ENCODE assay signal across 10 cellular contexts in the genomic region with DNA sequence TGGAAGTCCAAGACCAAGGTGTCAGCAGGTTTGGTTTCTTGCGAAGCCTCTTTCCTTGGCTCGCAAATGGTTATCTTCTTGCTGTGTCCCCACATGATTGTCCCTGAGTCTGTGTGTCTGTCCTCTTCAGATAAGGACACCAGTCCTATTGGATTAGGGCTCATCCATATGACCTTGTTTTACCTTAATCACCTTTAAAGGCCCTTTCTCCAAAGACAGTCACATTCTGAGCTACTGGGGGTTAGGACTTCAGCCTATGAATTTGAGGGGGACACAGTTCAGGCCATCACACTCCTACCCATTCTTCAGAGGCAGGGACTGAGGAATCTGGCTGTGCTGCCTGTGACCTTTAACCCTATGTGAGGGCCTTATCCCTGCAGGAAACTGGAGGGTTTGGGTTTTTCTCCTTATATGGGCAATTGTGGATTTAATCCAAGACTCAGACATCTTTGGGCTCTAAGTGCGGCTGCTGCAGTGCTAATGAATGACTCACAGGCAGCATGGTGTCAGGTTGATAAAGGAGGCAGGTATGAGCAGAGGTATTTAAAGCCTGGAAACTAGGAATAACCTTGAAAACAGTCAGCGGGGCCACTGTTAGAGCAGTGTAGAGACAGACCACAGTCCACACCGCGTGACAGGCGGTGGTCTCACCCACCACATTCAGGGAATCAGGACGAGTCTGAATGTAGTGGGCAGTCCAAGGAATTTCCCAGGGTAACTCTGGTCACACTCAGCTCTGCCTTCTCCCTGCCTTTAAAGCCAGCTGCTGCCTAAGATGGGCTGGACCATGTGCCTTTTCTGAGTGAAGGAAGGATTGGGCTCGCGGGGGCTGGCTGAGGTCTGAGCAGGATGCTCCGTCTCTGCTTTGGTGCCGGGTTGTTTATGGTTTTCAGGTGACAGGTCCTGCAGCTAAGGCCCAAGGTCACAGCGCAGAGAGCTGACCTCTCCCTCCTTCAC. TPM values are rescaled to one million over a fixed set of nuclear protein-coding genes. Genes with fewer than 3 reads are reported as not detected.
A peak's percentile ranks its signal among the peaks of the same experiment; 100 is the strongest.
DNase-seq lines count a peak whose midpoint lies in the region; ATAC-seq, FAIRE-seq and TF ChIP-seq lines count a peak whose summit lies in the region.
"Had no signal": no experiment of that assay in that cellular context is flagged by ENCODE, and none has a peak within 500 bp of the region (broad histone marks: within the 10 kb centered on the region; RNA-seq: fewer than 3 reads in every experiment).

No MANE protein-coding gene starts in this region.

- POLR2A ChIA-PET in A549 (lab: Yijun Ruan, JAX) (interaction anchor here (0.5 to 1.9 kb wide), 3 partner anchors 10 to 104 kb away, joined by 3 to 4 read pairs (median 4); partner anchors contain the start of genes DDX54, RITA1, SLC8B1 and TPCN1), HepG2 (lab: Yijun Ruan, JAX) (interaction anchor here (1.1 to 3.7 kb wide), 13 partner anchors 8 to 46 kb away, joined by 3 to 55 read pairs (median 7); partner anchors contain the start of genes DDX54, RITA1 and TPCN1)

- H3K4me1 ChIP-seq in A549 = peaks cover 17% of the 10 kb centered on the region; the same call in 2 of the 3 replicates
- H3K4me1 ChIP-seq in HepG2 (ENCODE audit: insufficient read depth, low read length) = peaks cover 68% of the 10 kb centered on the region

- CTCF ChIA-PET in A549 (lab: Yijun Ruan, JAX) = interaction anchor here (0.6 to 1.2 kb wide), 3 partner anchors 10 to 214 kb away, joined by 3 to 4 read pairs (median 3); no protein-coding TSS in a partner anchor
- CTCF ChIA-PET in HepG2 (lab: Yijun Ruan, JAX; ENCODE audit: low intra/inter-chr PET ratio, low total read pairs) = no interaction called here

- intact Hi-C loops in HepG2 (cut with micrococcal nuclease; ENCODE audit: unreplicated experiment) = loop anchor here (2.0 kb wide), 1 partner anchor 13 kb away; no protein-coding TSS in a partner anchor

- ATAC-seq in A549 = peak in 1 of 2 experiments; percentile 29; a peak in 2 of 6 replicates
- peak; percentile 57 for ATAC-seq in HepG2

- H2AFZ ChIP-seq in HepG2 (ENCODE audit: low read length) = no peak overlapping the region

- H4K20me1 ChIP-seq in HepG2 (ENCODE audit: insufficient read depth, low read length) = no peaks in the 10 kb centered on the region

- FAIRE-seq in A549 (lab: Jason Lieb, UNC) (no peak), HepG2 (lab: Jason Lieb, UNC) (peak; percentile 40)
- FAIRE-seq: TTC549 had no signal

- peak in 1 of 2 experiments; percentile 36 for DNase-seq in A549 (ENCODE audit: low read depth in 1 of 2, low spot score in 1 of 2)
- DNase-seq in HK-2 (ENCODE audit: unreplicated experiment) = peak; percentile 80
- peak; percentile 75 for DNase-seq in brain microvascular endothelial cell
- DNase-seq in HepG2 (ENCODE audit: low spot score) = peak; percentile 79
- DNase-seq in activated CD8-positive, alpha-beta memory T cell treated with anti-CD3 and anti-CD28 coated beads for 24 hours = no peak
- no peak for DNase-seq in COR-L47 (lab: John Stamatoyannopoulos, UW)
- no peak for DNase-seq in cerebellar nuclear complex (lab: John Stamatoyannopoulos, UW)
- DNase-seq in activated CD8-positive, alpha-beta memory T cell treated with anti-CD3 and anti-CD28 coated beads, Interleukin-2, amount 50 U/mL, for 48 hours = no peak

- peaks cover 40% of the 10 kb centered on the region for H3K36me3 ChIP-seq in brain microvascular endothelial cell (replicated peaks)
- H3K36me3 ChIP-seq in HepG2 (replicated peaks in 1 of 2; ENCODE audit: control insufficient read depth in 1 of 2, insufficient read depth in 2 of 2, low read length in 2 of 2) = peaks cover 7 to 11% of the 10 kb centered on the region in 2 experiments; a peak in 3 of 5 replicates

- H3K27ac ChIP-seq in A549 (peak overlapping the region in 1 of 2 experiments; percentile 17; a peak in 3 of 6 replicates), brain microvascular endothelial cell (peak overlapping the region; percentile 71), HepG2 (ENCODE audit: extremely low read length, insufficient read depth, low read length) (peak overlapping the region; percentile 73)

- TF ChIP-seq CTCF in A549 (IDR thresholded peaks at IDR 0.05) (no peak), brain microvascular endothelial cell (IDR thresholded peaks at IDR 0.05; ENCODE audit: low read depth, low read length, missing control alignments) (no peak), HepG2 (CRISPR knock-in tag; IDR thresholded peaks at IDR 0.05) (no peak)

- H3K9ac ChIP-seq in HepG2 (ENCODE audit: insufficient read depth, low read depth, low read length) = 0 out of 2 replicates have a peak overlapping the region, but pooled peaks have one; percentile 16

- 91% methylated on average over 13 of the region's 13 CpGs for WGBS in A549 (ENCODE audit: missing lambda C conversion rate)
- 66% methylated on average over 12 of the region's 13 CpGs for whole genome bisulfite sequencing in HepG2 (ENCODE audit: low lambda C conversion rate)

- no peaks in the 10 kb centered on the region for H3K79me2 ChIP-seq in HepG2 (ENCODE audit: insufficient read depth, low read length)

- H3K4me2 ChIP-seq in A549 (no peak overlapping the region), HepG2 (ENCODE audit: low read depth, low read length) (no peak overlapping the region)

- no peak for TF ChIP-seq RAD21 in A549 (conservative IDR thresholded peaks at IDR 0.05 in 1 of 2, IDR thresholded peaks at IDR 0.05 in 1 of 2)
- TF ChIP-seq RAD21 in HepG2 (CRISPR knock-in tag; IDR thresholded peaks at IDR 0.05) = no peak

- TF ChIP-seq EP300 in A549 (IDR thresholded peaks at IDR 0.05) = no peak
- TF ChIP-seq EP300 in HepG2 (IDR thresholded peaks at IDR 0.05; ENCODE audit: low read depth in 2 of 2, low read length in 2 of 2) = 0 out of 4 replicates have a peak, but pooled peaks of 1 of the 2 experiments have one; percentile 19
- TF ChIP-seq EP300 in HepG2 (CRISPR knock-in tag; IDR thresholded peaks at IDR 0.05; ENCODE audit: borderline replicate concordance) = no peak

- TF ChIP-seq POLR2A in A549 (IDR thresholded peaks at IDR 0.05; ENCODE audit: low read length) (no peak), HepG2 (IDR thresholded peaks at IDR 0.05; ENCODE audit: insufficient read depth in 1 of 2, low read depth in 2 of 2, low read length in 2 of 2) (no peak)

- H3K9me3 ChIP-seq in A549 (no peaks in the 10 kb centered on the region), HepG2 (ENCODE audit: low read length) (no peaks in the 10 kb centered on the region)
- H3K9me3 ChIP-seq: tibial nerve had no signal

- in situ Hi-C loops in brain microvascular endothelial cell (cut with HindIII; ENCODE audit: low pct_ligation_motif_present, low sequenced_read_pairs) (no loop called here), HepG2 (cut with HindIII; ENCODE audit: extremely low pct_ligation_motif_present, low pct_unique_long_range_greater_than_20kb) (no loop called here)

- BruUV-seq in HepG2 (replicated peaks; lab: Mats Ljungman, UMichigan) = no TSS peak

- H3K4me3 ChIP-seq in A549 (no peak overlapping the region), brain microvascular endothelial cell (ENCODE audit: low read depth, low read length) (no peak overlapping the region), HepG2 (replicated peaks in 1 of 3; ENCODE audit: insufficient read depth in 1 of 3, low read depth in 2 of 3, low read length in 3 of 3) (no peak overlapping the region)
- H3K4me3 ChIP-seq: tibial nerve had no signal

- no peaks in the 10 kb centered on the region for H3K27me3 ChIP-seq in brain microvascular endothelial cell (replicated peaks)
- no peaks in the 10 kb centered on the region for H3K27me3 ChIP-seq in HepG2 (ENCODE audit: control insufficient read depth in 1 of 2, insufficient read depth in 2 of 2, low read length in 2 of 2)
- H3K27me3 ChIP-seq: tibial nerve had no signal

RNA-seq across cellular contexts. Expression of gene TPCN1, which starts 10.3 kb away (rescaled TPM):
- 24.1 and 28.7 TPM in 2 replicates for polyA plus RNA-seq in A549 (2011; rRNA removed)
- polyA plus RNA-seq in A549 (2012; cell fraction: cytosol; rRNA removed) = 26.0 and 34.1 TPM in 2 replicates
- 98.9 and 125 TPM in 2 replicates for polyA plus RNA-seq in A549 (2012; cell fraction: nucleus; rRNA removed)
- polyA plus RNA-seq in A549 (2017; fragmentation: RNase III; extraction: RNeasy Plus Mini Kit Qiagen cat#74134 plus additional on column Dnase treatment) = 20.5 to 21.9 TPM (median 21.0 TPM) in 3 replicates
- 31.8 and 38.7 TPM in 2 replicates for polyA minus RNA-seq in A549 (2011; rRNA and poly(A)+ RNA removed)
- 3.8 and 8.0 TPM in 2 replicates for total RNA-seq in HepG2 (2016; rRNA removed; fragmentation: Illumina TruSeq; extraction: Trizol)
- 4.4 and 4.6 TPM in 2 replicates for total RNA-seq in HepG2 (2016; cell fraction: cytosol; rRNA removed; fragmentation: Illumina TruSeq; extraction: Trizol; ENCODE audit: low read depth)
- total RNA-seq in HepG2 (2016; cell fraction: insoluble cytoplasmic fraction; rRNA removed; fragmentation: Illumina TruSeq; extraction: Trizol) = 3.0 and 10.0 TPM in 2 replicates
- 4.2 and 4.5 TPM in 2 replicates for total RNA-seq in HepG2 (2016; cell fraction: membrane; rRNA removed; fragmentation: Illumina TruSeq; extraction: Trizol)
- 12.3 and 15.7 TPM in 2 replicates for total RNA-seq in HepG2 (2016; cell fraction: nucleus; rRNA removed; fragmentation: Illumina TruSeq; extraction: Trizol)
- polyA plus RNA-seq in HepG2 (2011; rRNA removed) = 26.8 and 33.5 TPM in 2 replicates
- polyA plus RNA-seq in HepG2 (2011; cell fraction: cytosol; rRNA removed) = 10.3 and 10.4 TPM in 2 replicates
- polyA plus RNA-seq in HepG2 (2011; cell fraction: nucleus; rRNA removed) = 183 and 201 TPM in 2 replicates
- 18.0 and 21.8 TPM in 2 replicates for polyA plus RNA-seq in HepG2 (2012)
- 0.84 and 1.4 TPM in 2 replicates for polyA plus RNA-seq in HepG2 (2016; cell fraction: cytosol; fragmentation: Illumina TruSeq; extraction: Trizol; ENCODE audit: low read depth)
- 3.5 and 4.1 TPM in 2 replicates for polyA plus RNA-seq in HepG2 (2016; cell fraction: insoluble cytoplasmic fraction; fragmentation: Illumina TruSeq; extraction: Trizol; ENCODE audit: low read depth)
- polyA plus RNA-seq in HepG2 (2016; cell fraction: membrane; fragmentation: Illumina TruSeq; extraction: Trizol; ENCODE audit: low read depth) = 2.5 and 2.8 TPM in 2 replicates
- polyA plus RNA-seq in HepG2 (2016; cell fraction: nucleus; fragmentation: Illumina TruSeq; extraction: Trizol; ENCODE audit: insufficient read depth, low read depth) = 42.1 and 42.8 TPM in 2 replicates
- 40.0 and 48.9 TPM in 2 replicates for polyA minus RNA-seq in HepG2 (2011; rRNA and poly(A)+ RNA removed; ENCODE audit: low replicate concordance)
- polyA minus RNA-seq in HepG2 (2011; cell fraction: cytosol; rRNA and poly(A)+ RNA removed) = 7.3 and 9.8 TPM in 2 replicates
- 45.8 and 47.1 TPM in 2 replicates for polyA minus RNA-seq in HepG2 (2011; cell fraction: nucleus; rRNA and poly(A)+ RNA removed)

RNA-seq across cellular contexts. Expression of gene RITA1, which starts 46.0 kb away (rescaled TPM):
- polyA plus RNA-seq in A549 (2011; rRNA removed) = 16.7 and 18.6 TPM in 2 replicates
- polyA plus RNA-seq in A549 (2012; cell fraction: cytosol; rRNA removed) = 30.7 and 38.4 TPM in 2 replicates
- 20.3 and 23.4 TPM in 2 replicates for polyA plus RNA-seq in A549 (2012; cell fraction: nucleus; rRNA removed)
- polyA plus RNA-seq in A549 (2017; fragmentation: RNase III; extraction: RNeasy Plus Mini Kit Qiagen cat#74134 plus additional on column Dnase treatment) = 19.6 to 20.5 TPM (median 19.8 TPM) in 3 replicates
- polyA minus RNA-seq in A549 (2011; rRNA and poly(A)+ RNA removed) = 11.0 and 14.3 TPM in 2 replicates
- 28.1 and 28.9 TPM in 2 replicates for total RNA-seq in HepG2 (2016; rRNA removed; fragmentation: Illumina TruSeq; extraction: Trizol)
- 34.7 and 44.4 TPM in 2 replicates for total RNA-seq in HepG2 (2016; cell fraction: cytosol; rRNA removed; fragmentation: Illumina TruSeq; extraction: Trizol; ENCODE audit: low read depth)
- total RNA-seq in HepG2 (2016; cell fraction: insoluble cytoplasmic fraction; rRNA removed; fragmentation: Illumina TruSeq; extraction: Trizol) = 25.7 and 31.1 TPM in 2 replicates
- 58.4 and 67.9 TPM in 2 replicates for total RNA-seq in HepG2 (2016; cell fraction: membrane; rRNA removed; fragmentation: Illumina TruSeq; extraction: Trizol)
- 16.2 and 17.8 TPM in 2 replicates for total RNA-seq in HepG2 (2016; cell fraction: nucleus; rRNA removed; fragmentation: Illumina TruSeq; extraction: Trizol)
- 12.4 and 14.3 TPM in 2 replicates for polyA plus RNA-seq in HepG2 (2011; rRNA removed)
- 13.8 and 16.3 TPM in 2 replicates for polyA plus RNA-seq in HepG2 (2011; cell fraction: cytosol; rRNA removed)
- polyA plus RNA-seq in HepG2 (2011; cell fraction: nucleus; rRNA removed) = 8.9 and 10.1 TPM in 2 replicates
- polyA plus RNA-seq in HepG2 (2012) = 8.6 and 10.6 TPM in 2 replicates
- polyA plus RNA-seq in HepG2 (2016; cell fraction: cytosol; fragmentation: Illumina TruSeq; extraction: Trizol; ENCODE audit: low read depth) = 48.9 and 64.2 TPM in 2 replicates
- 35.7 and 37.7 TPM in 2 replicates for polyA plus RNA-seq in HepG2 (2016; cell fraction: insoluble cytoplasmic fraction; fragmentation: Illumina TruSeq; extraction: Trizol; ENCODE audit: low read depth)
- polyA plus RNA-seq in HepG2 (2016; cell fraction: membrane; fragmentation: Illumina TruSeq; extraction: Trizol; ENCODE audit: low read depth) = 64.3 and 73.8 TPM in 2 replicates
- 21.0 and 24.3 TPM in 2 replicates for polyA plus RNA-seq in HepG2 (2016; cell fraction: nucleus; fragmentation: Illumina TruSeq; extraction: Trizol; ENCODE audit: insufficient read depth, low read depth)
- polyA minus RNA-seq in HepG2 (2011; rRNA and poly(A)+ RNA removed; ENCODE audit: low replicate concordance) = 12.2 and 25.5 TPM in 2 replicates
- polyA minus RNA-seq in HepG2 (2011; cell fraction: cytosol; rRNA and poly(A)+ RNA removed) = 6.2 and 7.6 TPM in 2 replicates
- polyA minus RNA-seq in HepG2 (2011; cell fraction: nucleus; rRNA and poly(A)+ RNA removed) = 11.1 and 14.5 TPM in 2 replicates

RNA-seq across cellular contexts. Expression of gene DDX54, which starts 46.3 kb away (rescaled TPM):
- polyA plus RNA-seq in A549 (2011; rRNA removed) (60.6 and 62.4 TPM in 2 replicates), A549 (2017; fragmentation: RNase III; extraction: RNeasy Plus Mini Kit Qiagen cat#74134 plus additional on column Dnase treatment) (55.9 to 64.5 TPM (median 62.2 TPM) in 3 replicates), HepG2 (2011; rRNA removed) (51.3 and 61.1 TPM in 2 replicates)
- 88.2 and 92.3 TPM in 2 replicates for polyA plus RNA-seq in A549 (2012; cell fraction: cytosol; rRNA removed)
- polyA plus RNA-seq in A549 (2012; cell fraction: nucleus; rRNA removed) = 178 and 216 TPM in 2 replicates
- 57.6 and 76.8 TPM in 2 replicates for polyA minus RNA-seq in A549 (2011; rRNA and poly(A)+ RNA removed)
- total RNA-seq in HepG2 (2016; rRNA removed; fragmentation: Illumina TruSeq; extraction: Trizol) = 45.1 and 59.7 TPM in 2 replicates
- 5.0 and 6.8 TPM in 2 replicates for total RNA-seq in HepG2 (2016; cell fraction: cytosol; rRNA removed; fragmentation: Illumina TruSeq; extraction: Trizol; ENCODE audit: low read depth)
- 44.2 and 60.5 TPM in 2 replicates for total RNA-seq in HepG2 (2016; cell fraction: insoluble cytoplasmic fraction; rRNA removed; fragmentation: Illumina TruSeq; extraction: Trizol)
- 15.7 and 17.4 TPM in 2 replicates for total RNA-seq in HepG2 (2016; cell fraction: membrane; rRNA removed; fragmentation: Illumina TruSeq; extraction: Trizol)
- total RNA-seq in HepG2 (2016; cell fraction: nucleus; rRNA removed; fragmentation: Illumina TruSeq; extraction: Trizol) = 30.5 and 38.6 TPM in 2 replicates
- 33.9 and 54.0 TPM in 2 replicates for polyA plus RNA-seq in HepG2 (2011; cell fraction: cytosol; rRNA removed)
- polyA plus RNA-seq in HepG2 (2011; cell fraction: nucleus; rRNA removed) = 56.0 and 66.1 TPM in 2 replicates
- 29.2 and 33.1 TPM in 2 replicates for polyA plus RNA-seq in HepG2 (2012)
- polyA plus RNA-seq in HepG2 (2016; cell fraction: cytosol; fragmentation: Illumina TruSeq; extraction: Trizol; ENCODE audit: low read depth) = 4.2 and 4.5 TPM in 2 replicates
- polyA plus RNA-seq in HepG2 (2016; cell fraction: insoluble cytoplasmic fraction; fragmentation: Illumina TruSeq; extraction: Trizol; ENCODE audit: low read depth) = 61.6 and 69.4 TPM in 2 replicates
- polyA plus RNA-seq in HepG2 (2016; cell fraction: membrane; fragmentation: Illumina TruSeq; extraction: Trizol; ENCODE audit: low read depth) = 8.9 and 13.8 TPM in 2 replicates
- polyA plus RNA-seq in HepG2 (2016; cell fraction: nucleus; fragmentation: Illumina TruSeq; extraction: Trizol; ENCODE audit: insufficient read depth, low read depth) = 93.7 and 96.2 TPM in 2 replicates
- polyA minus RNA-seq in HepG2 (2011; rRNA and poly(A)+ RNA removed; ENCODE audit: low replicate concordance) = 67.7 and 93.0 TPM in 2 replicates
- polyA minus RNA-seq in HepG2 (2011; cell fraction: cytosol; rRNA and poly(A)+ RNA removed) = 23.5 and 27.4 TPM in 2 replicates
- polyA minus RNA-seq in HepG2 (2011; cell fraction: nucleus; rRNA and poly(A)+ RNA removed) = 26.4 and 35.3 TPM in 2 replicates

Comparison
In these comparisons a context has a peak if more than half of its experiments do, and no peak if none do; other contexts are left out.
1. DNase-seq: peak in HK-2 (single experiment), brain microvascular endothelial cell (single experiment) and HepG2 (single experiment); none in activated CD8-positive, alpha-beta memory T cell treated with anti-CD3 and anti-CD28 coated beads for 24 hours (single experiment), COR-L47 (single experiment), cerebellar nuclear complex (0 of 2) and activated CD8-positive, alpha-beta memory T cell treated with anti-CD3 and anti-CD28 coated beads, Interleukin-2, amount 50 U/mL, for 48 hours (single experiment).